21 cellular contexts compared by ENCODE assay signal in genomic region chr1:109383087-109383779, GRCh38. TPM values are rescaled to one million over a fixed set of nuclear protein-coding genes. Genes with fewer than 3 reads are reported as not detected.
DNase-seq lines count a peak whose midpoint lies in the region; ATAC-seq and TF ChIP-seq lines count a peak whose summit lies in the region.
"Had no signal": no experiment of that assay in that cellular context is flagged by ENCODE, and none has a peak within 500 bp of the region (broad histone marks: within the 10 kb centered on the region; RNA-seq: fewer than 3 reads in every experiment).

No MANE protein-coding gene starts in this region.

- ATAC-seq in gastroesophageal sphincter: no peak
- peak; percentile 81 for ATAC-seq in upper lobe of right lung
- ATAC-seq in HG02870 (IDR thresholded peaks at IDR 0.05; ENCODE audit: unreplicated experiment): no peak
- ATAC-seq in GM21526 (IDR thresholded peaks at IDR 0.05; ENCODE audit: low FRiP score, unreplicated experiment): no peak
- ATAC-seq: activated CD8-positive, alpha-beta T cell treated with anti-CD3 and anti-CD28 coated beads, Interleukin-2, amount 10 ng/mL, durations not matched to agents 7 days and 5 days; HCT116 had no signal

- H3K27ac ChIP-seq in mammary epithelial cell (ENCODE audit: insufficient read depth, low read depth, low read length): no peak overlapping the region
- H3K27ac ChIP-seq in gastroesophageal sphincter: peak overlapping the region; percentile 60 to 92 (median 84)
- no peak overlapping the region for H3K27ac ChIP-seq in upper lobe of right lung
- H3K27ac ChIP-seq: RWPE1 had no signal

- no peak for TF ChIP-seq EP300 in gastroesophageal sphincter (IDR thresholded peaks at IDR 0.05)

- no peaks in the 10 kb centered on the region for H3K4me1 ChIP-seq in mammary epithelial cell (ENCODE audit: insufficient read depth, low read length)
- peaks cover 3 to 91% (median 43%) of the 10 kb centered on the region in 3 donors for H3K4me1 ChIP-seq in gastroesophageal sphincter
- H3K4me1 ChIP-seq in upper lobe of right lung: peaks cover 48% of the 10 kb centered on the region

- POLR2A ChIA-PET in MCF 10A (lab: Yijun Ruan, JAX): no interaction called here

- DNase-seq in MCF 10A (ENCODE audit: unreplicated experiment): no peak
- DNase-seq in mammary epithelial cell: no peak
- no peak for DNase-seq in osteocyte (ENCODE audit: extremely low spot score, unreplicated experiment)
- DNase-seq in upper lobe of right lung: no peak
- no peak for DNase-seq in GM13977 (ENCODE audit: low spot score)
- DNase-seq: 8988T; activated CD8-positive, alpha-beta T cell treated with anti-CD3 and anti-CD28 coated beads, Interleukin-2, amount 10 ng/mL, durations not matched to agents 7 days and 5 days; activated effector memory CD4-positive, alpha-beta T cell treated with anti-CD3 and anti-CD28 coated beads, Interleukin-2, amount 50 U/mL, for 16 hours; CD4-positive, alpha-beta memory T cell; central memory CD4-positive, alpha-beta T cell; GDM1; KBM-7; NCI-H1436; NCI-H69; stimulated activated naive CD4-positive, alpha-beta T cell treated with Interleukin-2 at 50 U/mL for 16 hours; T-helper 9 cell had no signal

- H3K27me3 Mint-ChIP-seq in MCF 10A (ENCODE audit: insufficient read depth, unreplicated experiment): no peaks in the 10 kb centered on the region
- no peaks in the 10 kb centered on the region for H3K27me3 Mint-ChIP-seq in osteocyte (ENCODE audit: unreplicated experiment)

- H3K36me3 Mint-ChIP-seq in MCF 10A (ENCODE audit: insufficient read depth, unreplicated experiment) (no peaks in the 10 kb centered on the region), osteocyte (ENCODE audit: unreplicated experiment) (no peaks in the 10 kb centered on the region)
- H3K36me3 Mint-ChIP-seq: CD4-positive, alpha-beta memory T cell had no signal

- TF ChIP-seq POLR2A in gastroesophageal sphincter (IDR thresholded peaks at IDR 0.05): no peak

- H3K9me3 Mint-ChIP-seq in MCF 10A (ENCODE audit: unreplicated experiment) (no peaks in the 10 kb centered on the region), osteocyte (ENCODE audit: unreplicated experiment) (no peaks in the 10 kb centered on the region)
- H3K9me3 Mint-ChIP-seq: CD4-positive, alpha-beta memory T cell had no signal

- H3K9ac ChIP-seq in mammary epithelial cell (ENCODE audit: insufficient read depth, low read length): no peak overlapping the region

- 69% methylated on average over 2 of the region's 2 CpGs for WGBS in mammary epithelial cell (ENCODE audit: low coverage, missing lambda C conversion rate)
- WGBS in gastroesophageal sphincter (ENCODE audit: low coverage in 1 of 2), 2 donors: 49% methylated on average over 2 of the region's 2 CpGs; no CpG with 5 or more reads in 1 of the 2 donors

- no peaks in the 10 kb centered on the region for H4K20me1 ChIP-seq in mammary epithelial cell (ENCODE audit: insufficient read depth, low read length)

- BruUV-seq in MCF 10A (replicated peaks; lab: Mats Ljungman, UMichigan) (no TSS peak), mammary epithelial cell (replicated peaks; lab: Mats Ljungman, UMichigan) (no TSS peak)

- CTCF ChIA-PET in MCF 10A (lab: Yijun Ruan, JAX): interaction anchor here (0.6 to 1.3 kb wide), 5 partner anchors 8 to 292 kb away, joined by 3 to 7 read pairs (median 3); partner anchors contain the start of gene SORT1
- CTCF ChIA-PET in mammary epithelial cell (lab: Charles Lee; ENCODE audit: low non-redundant PET): no interaction called here

- in situ Hi-C loops in mammary epithelial cell (cut with MboI; ENCODE audit: low sequenced_read_pairs in 2 of 2) (loop anchor here in 1 of 2 donors (10.0 kb wide), 1 partner anchor 88 kb away; no protein-coding TSS in a partner anchor), GM13977 (cut with MboI; ENCODE audit: low pct_unique_long_range_greater_than_20kb, low sequenced_read_pairs, unreplicated experiment) (no loop called here)

- no peaks in the 10 kb centered on the region for H3K9me3 ChIP-seq in mammary epithelial cell (replicated peaks; ENCODE audit: insufficient read depth, low read length)
- H3K9me3 ChIP-seq in gastroesophageal sphincter: no peaks in the 10 kb centered on the region
- no peaks in the 10 kb centered on the region for H3K9me3 ChIP-seq in upper lobe of right lung

- peak overlapping the region; percentile 24 for H3K27ac Mint-ChIP-seq in MCF 10A (ENCODE audit: low read depth, unreplicated experiment)
- peak overlapping the region; percentile 76 for H3K27ac Mint-ChIP-seq in osteocyte (ENCODE audit: unreplicated experiment)
- H3K27ac Mint-ChIP-seq: activated CD8-positive, alpha-beta T cell treated with anti-CD3 and anti-CD28 coated beads, Interleukin-2, amount 10 ng/mL, durations not matched to agents 7 days and 5 days; CD4-positive, alpha-beta memory T cell had no signal

- H3K4me2 ChIP-seq in mammary epithelial cell (ENCODE audit: insufficient read depth, low read depth, low read length): no peak overlapping the region

- dilution Hi-C loops in mammary epithelial cell (cut with HindIII; ENCODE audit: low sequenced_read_pairs): no loop called here

- H3K36me3 ChIP-seq in mammary epithelial cell (ENCODE audit: insufficient read depth, low read length) (no peaks in the 10 kb centered on the region), gastroesophageal sphincter (no peaks in the 10 kb centered on the region), upper lobe of right lung (no peaks in the 10 kb centered on the region)

- intact Hi-C loops in MCF 10A (cut with micrococcal nuclease): no loop called here
- intact Hi-C loops in mammary epithelial cell (cut with micrococcal nuclease): no loop called here
- intact Hi-C loops in upper lobe of right lung (cut with DNase I): no loop called here

- peaks cover 29% of the 10 kb centered on the region for H3K4me1 Mint-ChIP-seq in MCF 10A (ENCODE audit: insufficient read depth, unreplicated experiment)
- peaks cover 37% of the 10 kb centered on the region for H3K4me1 Mint-ChIP-seq in osteocyte (ENCODE audit: unreplicated experiment)
- H3K4me1 Mint-ChIP-seq: CD4-positive, alpha-beta memory T cell had no signal

- no peaks in the 10 kb centered on the region for H3K27me3 ChIP-seq in mammary epithelial cell (ENCODE audit: insufficient read depth, low read length)
- H3K27me3 ChIP-seq in gastroesophageal sphincter: no peaks in the 10 kb centered on the region
- H3K27me3 ChIP-seq in upper lobe of right lung: no peaks in the 10 kb centered on the region

- no peak overlapping the region for H3K4me3 ChIP-seq in mammary epithelial cell (replicated peaks in 1 of 3; ENCODE audit: insufficient read depth in 1 of 3, low read depth in 2 of 3, low read length in 3 of 3)
- H3K4me3 ChIP-seq in gastroesophageal sphincter: no peak overlapping the region
- no peak overlapping the region for H3K4me3 ChIP-seq in upper lobe of right lung

- H3K79me2 ChIP-seq in mammary epithelial cell (ENCODE audit: insufficient read depth, low read length): peaks cover 2% of the 10 kb centered on the region

- TF ChIP-seq CTCF in MCF 10A (IDR thresholded peaks at IDR 0.05; ENCODE audit: unreplicated experiment) (no peak), mammary epithelial cell (conservative IDR thresholded peaks at IDR 0.05 in 1 of 2, IDR thresholded peaks at IDR 0.05 in 1 of 2; ENCODE audit: extremely low read depth in 1 of 2, insufficient read depth in 1 of 2, low read depth in 1 of 2, low read length in 2 of 2) (no peak), gastroesophageal sphincter (IDR thresholded peaks at IDR 0.05) (no peak), osteocyte (IDR thresholded peaks at IDR 0.05) (no peak), upper lobe of right lung (IDR thresholded peaks at IDR 0.05) (no peak), GM13977 (IDR thresholded peaks at IDR 0.05; ENCODE audit: extremely low read depth, insufficient read depth, missing control alignments) (no peak)

- no peak overlapping the region for H2AFZ ChIP-seq in mammary epithelial cell (ENCODE audit: low read depth, low read length)

- H3K4me3 Mint-ChIP-seq in MCF 10A (ENCODE audit: unreplicated experiment) (no peak overlapping the region), osteocyte (ENCODE audit: unreplicated experiment) (no peak overlapping the region)
- H3K4me3 Mint-ChIP-seq: activated CD8-positive, alpha-beta T cell treated with anti-CD3 and anti-CD28 coated beads, Interleukin-2, amount 10 ng/mL, durations not matched to agents 7 days and 5 days; CD4-positive, alpha-beta memory T cell had no signal

RNA-seq across cellular contexts. Expression of gene SORT1, which starts 14.5 kb away (rescaled TPM):
- total RNA-seq in MCF 10A (2022) (13.3 TPM in 2 replicates), mammary epithelial cell (10 to 100 TPM; 24.6 to 41.8 TPM), gastroesophageal sphincter (100 to 1,000 TPM in 2 of 4 donors, 10 to 100 TPM in 2; 66.6 to 142 (median 105) TPM), osteocyte (71.4 and 78.5 TPM in 2 replicates), upper lobe of right lung (183 TPM)
- polyA plus RNA-seq in mammary epithelial cell: 6.9 TPM
- polyA minus RNA-seq in mammary epithelial cell: 53.9 TPM
- polyA plus RNA-seq: CD4-positive, alpha-beta memory T cell had no signal

RNA-seq across cellular contexts. Expression of gene PSMA5, which starts 43.0 kb away (rescaled TPM):
- total RNA-seq in MCF 10A (2022) (109 and 113 TPM in 2 replicates), mammary epithelial cell (100 to 1,000 TPM in 1 of 2 donors, 10 to 100 TPM in 1; 46.0 to 110 TPM), gastroesophageal sphincter (10 to 100 TPM; 28.2 to 61.5 (median 30.4) TPM), osteocyte (101 and 108 TPM in 2 replicates), upper lobe of right lung (67.8 TPM)
- 118 TPM for polyA plus RNA-seq in mammary epithelial cell
- polyA minus RNA-seq in mammary epithelial cell: 65.3 TPM

Comparison
In these comparisons a context has a peak if more than half of its experiments do, and no peak if none do; other contexts are left out.
1. H3K27ac ChIP-seq: peak in gastroesophageal sphincter (4 of 4); none in mammary epithelial cell (single experiment) and upper lobe of right lung (single experiment).